ENCODE assay signal across 15 cellular contexts in genomic region chr13:97119899-97120745, GRCh38.
DNase-seq lines count a peak whose midpoint lies in the region; ATAC-seq, FAIRE-seq and TF ChIP-seq lines count a peak whose summit lies in the region.
"Had no signal": no experiment of that assay in that cellular context is flagged by ENCODE, and none has a peak within 500 bp of the region (broad histone marks: within the 10 kb centered on the region; RNA-seq: fewer than 3 reads in every experiment).

No MANE protein-coding gene starts in this region.

- 90% methylated on average over 5 of the region's 5 CpGs for WGBS in A549 (ENCODE audit: missing lambda C conversion rate)
- WGBS in hepatocyte (ENCODE audit: low lambda C conversion rate, missing lambda C conversion rate), result 91% methylated on average over 5 of the region's 5 CpGs

- ATAC-seq in A549 (no peak), GM18517 (IDR thresholded peaks at IDR 0.05; ENCODE audit: unreplicated experiment) (no peak)
- ATAC-seq: effector memory CD8-positive, alpha-beta T cell; gastroesophageal sphincter had no signal

- TF ChIP-seq EP300 in A549 (IDR thresholded peaks at IDR 0.05), result no peak

- POLR2A ChIA-PET in A549 (lab: Yijun Ruan, JAX), result no interaction called here

- TF ChIP-seq RAD21 in A549 (conservative IDR thresholded peaks at IDR 0.05 in 1 of 2, IDR thresholded peaks at IDR 0.05 in 1 of 2), result no peak

- TF ChIP-seq POLR2A in A549 (IDR thresholded peaks at IDR 0.05; ENCODE audit: low read length), result no peak

- H3K4me2 ChIP-seq in A549, result 0 out of 3 replicates have a peak overlapping the region, but pooled peaks have one; percentile 10
- no peak overlapping the region for H3K4me2 ChIP-seq in hepatocyte
- H3K4me2 ChIP-seq: BLaER1 had no signal

- no peak for TF ChIP-seq CTCF in A549 (IDR thresholded peaks at IDR 0.05)
- no peak for TF ChIP-seq CTCF in hepatocyte (IDR thresholded peaks at IDR 0.05; ENCODE audit: poor library complexity)

- peaks cover 69% of the 10 kb centered on the region for H3K4me1 ChIP-seq in A549
- H3K4me1 ChIP-seq in hepatocyte (ENCODE audit: insufficient read depth), result peaks cover 41% of the 10 kb centered on the region
- H3K4me1 ChIP-seq: BLaER1 had no signal

- no peak for FAIRE-seq in A549 (lab: Jason Lieb, UNC)

- H3K79me2 ChIP-seq in hepatocyte, result no peaks in the 10 kb centered on the region

- H3K9me2 ChIP-seq in hepatocyte (replicated peaks; ENCODE audit: insufficient read depth), result no peaks in the 10 kb centered on the region

- H3K9me3 ChIP-seq in A549, result no peaks in the 10 kb centered on the region
- no peaks in the 10 kb centered on the region for H3K9me3 ChIP-seq in hepatocyte (ENCODE audit: low read depth)
- H3K9me3 ChIP-seq: BLaER1, gastroesophageal sphincter, right atrium auricular region had no signal

- H3K27ac ChIP-seq in A549 (peak overlapping the region in 1 of 2 experiments; percentile 10; a peak in 1 of 6 replicates), hepatocyte (no peak overlapping the region)
- H3K27ac ChIP-seq: BLaER1, right atrium auricular region had no signal

- H4K20me1 ChIP-seq in hepatocyte (ENCODE audit: insufficient read depth, poor library complexity, severe bottlenecking), result no peaks in the 10 kb centered on the region
- H4K20me1 ChIP-seq: BLaER1 had no signal

- H3K36me3 ChIP-seq in hepatocyte (replicated peaks; ENCODE audit: insufficient read depth, low read depth), result no peaks in the 10 kb centered on the region
- H3K36me3 ChIP-seq: BLaER1, gastroesophageal sphincter, right atrium auricular region had no signal

- CTCF ChIA-PET in A549 (lab: Yijun Ruan, JAX), result interaction anchor here (1.2 to 3.8 kb wide), 2 partner anchors 10 to 225 kb away, joined by 3 to 20 read pairs; no protein-coding TSS in a partner anchor

- no peak overlapping the region for H2AFZ ChIP-seq in hepatocyte

- no peak for DNase-seq in A549 (ENCODE audit: low read depth in 1 of 2, low spot score in 1 of 2)
- DNase-seq in EL, result peak; percentile 38
- peak; percentile 62 for DNase-seq in amniotic epithelial cell (ENCODE audit: low read depth)
- peak; percentile 81 for DNase-seq in iris pigment epithelial cell (ENCODE audit: low read depth)
- DNase-seq in NCI-H1105 (lab: John Stamatoyannopoulos, UW), result no peak
- no peak for DNase-seq in Kasumi-1 (lab: John Stamatoyannopoulos, UW)
- DNase-seq in hepatocyte (ENCODE audit: low spot score), result no peak
- DNase-seq: DMS53; effector memory CD8-positive, alpha-beta T cell; NCI-H2171 treated with DMSO at 0.1 percent for 48 hours; stimulated activated CD4-positive, alpha-beta T cell treated with anti-CD3 and anti-CD28 coated beads, Interleukin-2, amount 100 ng/mL, for 48 hours had no signal

- no peaks in the 10 kb centered on the region for H3K27me3 ChIP-seq in hepatocyte
- H3K27me3 ChIP-seq: BLaER1, gastroesophageal sphincter, right atrium auricular region had no signal

- H3K4me3 ChIP-seq in A549, result no peak overlapping the region
- no peak overlapping the region for H3K4me3 ChIP-seq in hepatocyte
- H3K4me3 ChIP-seq: BLaER1, gastroesophageal sphincter, right atrium auricular region had no signal

TF ChIP-seq in A549, 52 proteins besides CTCF, POLR2A, EP300 and RAD21:
- TF ChIP-seq HOXA7 (CRISPR knock-in tag; IDR thresholded peaks at IDR 0.05), result no peak
- no peak for TF ChIP-seq HOXB5 (CRISPR knock-in tag; IDR thresholded peaks at IDR 0.05)
- TF ChIP-seq POLR2AphosphoS2 (conservative IDR thresholded peaks at IDR 0.05; ENCODE audit: low read length), result no peak
- TF ChIP-seq, protein P1, sequence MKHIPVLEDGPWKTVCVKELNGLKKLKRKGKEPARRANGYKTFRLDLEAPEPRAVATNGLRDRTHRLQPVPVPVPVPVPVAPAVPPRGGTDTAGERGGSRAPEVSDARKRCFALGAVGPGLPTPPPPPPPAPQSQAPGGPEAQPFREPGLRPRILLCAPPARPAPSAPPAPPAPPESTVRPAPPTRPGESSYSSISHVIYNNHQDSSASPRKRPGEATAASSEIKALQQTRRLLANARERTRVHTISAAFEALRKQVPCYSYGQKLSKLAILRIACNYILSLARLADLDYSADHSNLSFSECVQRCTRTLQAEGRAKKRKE (CRISPR knock-in tag; IDR thresholded peaks at IDR 0.05; ENCODE audit: low read depth), result no peak
- no peak for TF ChIP-seq ZNF302 (CRISPR knock-in tag; IDR thresholded peaks at IDR 0.05)
- no peak for TF ChIP-seq HMGXB4 (CRISPR knock-in tag; IDR thresholded peaks at IDR 0.05; ENCODE audit: borderline replicate concordance)
- no peak for TF ChIP-seq ZC3H11A (IDR thresholded peaks at IDR 0.05)
TF ChIP-seq in A549: peak in this region for 0.

Comparison
In these comparisons a context has a peak if more than half of its experiments do, and no peak if none do; other contexts are left out.
1. DNase-seq: peak in EL (single experiment), amniotic epithelial cell (single experiment) and iris pigment epithelial cell (single experiment); none in A549 (0 of 2), NCI-H1105 (single experiment), Kasumi-1 (0 of 2) and hepatocyte (single experiment).